In genomic region chr2:26724004-26724750, GRCh38 we compare ENCODE assay signal across 9 cellular contexts. TPM values are rescaled to one million over a fixed set of nuclear protein-coding genes. Genes with fewer than 3 reads are reported as not detected.
A peak's percentile ranks its signal among the peaks of the same experiment; 100 is the strongest.
DNase-seq lines count a peak whose midpoint lies in the region; ATAC-seq and TF ChIP-seq lines count a peak whose summit lies in the region.
"Had no signal": no experiment of that assay in that cellular context is flagged by ENCODE, and none has a peak within 500 bp of the region (broad histone marks: within the 10 kb centered on the region; RNA-seq: fewer than 3 reads in every experiment).

No MANE protein-coding gene starts in this region.

- no peak overlapping the region for H3K4me3 Mint-ChIP-seq in mesothelial cell of epicardium
- H3K4me3 Mint-ChIP-seq in activated CD4-positive, alpha-beta T cell treated with anti-CD3 and anti-CD28 coated beads, Interleukin-2, amount 10 ng/mL, durations not matched to agents 7 days and 5 days = no peak overlapping the region

- 6% methylated on average over 10 to 14 of the region's 14 CpGs for WGBS in aorta, 2 donors

- peak overlapping the region; percentile 85 for H3K27ac Mint-ChIP-seq in mesothelial cell of epicardium
- no peak overlapping the region for H3K27ac Mint-ChIP-seq in activated CD4-positive, alpha-beta T cell treated with anti-CD3 and anti-CD28 coated beads, Interleukin-2, amount 10 ng/mL, durations not matched to agents 7 days and 5 days

- no peaks in the 10 kb centered on the region for H3K27me3 ChIP-seq in aorta (ENCODE audit: control insufficient read depth in 1 of 2, insufficient read depth in 2 of 2, low read length in 1 of 2)

- H3K4me3 ChIP-seq in coronary artery (peak overlapping the region; percentile 26), aorta (ENCODE audit: low read length in 2 of 2) (no peak overlapping the region)

- H3K36me3 ChIP-seq in aorta (ENCODE audit: control insufficient read depth in 1 of 2, insufficient read depth in 2 of 2, low read length in 1 of 2) = no peaks in the 10 kb centered on the region

- H3K4me1 ChIP-seq in aorta (ENCODE audit: control insufficient read depth in 1 of 2, insufficient read depth in 2 of 2, low read length in 2 of 2) = no peaks in the 10 kb centered on the region

- TF ChIP-seq CTCF in coronary artery (IDR thresholded peaks at IDR 0.05) = no peak
- no peak for TF ChIP-seq CTCF in mesothelial cell of epicardium (IDR thresholded peaks at IDR 0.05; ENCODE audit: unreplicated experiment)

- POLR2A ChIA-PET in activated CD4-positive, alpha-beta T cell treated with anti-CD3 and anti-CD28 coated beads, Interleukin-2, amount 10 ng/mL, durations not matched to agents 7 days and 5 days (lab: Charles Lee) = no interaction called here

- no peaks in the 10 kb centered on the region for H3K36me3 Mint-ChIP-seq in mesothelial cell of epicardium
- H3K36me3 Mint-ChIP-seq in activated CD4-positive, alpha-beta T cell treated with anti-CD3 and anti-CD28 coated beads, Interleukin-2, amount 10 ng/mL, durations not matched to agents 7 days and 5 days (ENCODE audit: low read depth) = no peaks in the 10 kb centered on the region

- intact Hi-C loops in aorta (cut with DNase I) = loop anchor here (1.0 to 5.0 kb wide), 2 partner anchors 40 to 42 kb away; no protein-coding TSS in a partner anchor

- peak overlapping the region; percentile 85 to 94 for H3K27ac ChIP-seq in coronary artery
- H3K27ac ChIP-seq in aorta (ENCODE audit: low read depth in 1 of 2, low read length in 2 of 2) = peak overlapping the region; percentile 20 to 76

- DNase-seq in NCI-H2196 (lab: John Stamatoyannopoulos, UW; ENCODE audit: unreplicated experiment) (peak; percentile 27), NCI-H2196 treated with DMSO at 0.1 percent for 48 hours (lab: John Stamatoyannopoulos, UW; ENCODE audit: unreplicated experiment) (no peak), coronary artery (ENCODE audit: low spot score) (peak; percentile 93), mesothelial cell of epicardium (ENCODE audit: low spot score in 2 of 2, unreplicated experiment in 2 of 2) (no peak), aorta (peak; percentile 90 to 95), NCI-H2107 (lab: John Stamatoyannopoulos, UW) (no peak)
- no peak for DNase-seq in activated CD4-positive, alpha-beta T cell treated with anti-CD3 and anti-CD28 coated beads, Interleukin-2, amount 10 ng/mL, durations not matched to agents 7 days and 5 days
- DNase-seq: NCI-H1092 treated with DMSO at 0.1 percent for 48 hours had no signal

- CTCF ChIA-PET in activated CD4-positive, alpha-beta T cell treated with anti-CD3 and anti-CD28 coated beads, Interleukin-2, amount 10 ng/mL, durations not matched to agents 7 days and 5 days (lab: Charles Lee) = no interaction called here

- H3K27me3 Mint-ChIP-seq in mesothelial cell of epicardium (ENCODE audit: low read depth) = no peaks in the 10 kb centered on the region
- peaks cover 7% of the 10 kb centered on the region for H3K27me3 Mint-ChIP-seq in activated CD4-positive, alpha-beta T cell treated with anti-CD3 and anti-CD28 coated beads, Interleukin-2, amount 10 ng/mL, durations not matched to agents 7 days and 5 days

- no peaks in the 10 kb centered on the region for H3K9me3 ChIP-seq in aorta (ENCODE audit: control insufficient read depth, low read length)

- peaks cover 28% of the 10 kb centered on the region for H3K4me1 Mint-ChIP-seq in mesothelial cell of epicardium
- no peaks in the 10 kb centered on the region for H3K4me1 Mint-ChIP-seq in activated CD4-positive, alpha-beta T cell treated with anti-CD3 and anti-CD28 coated beads, Interleukin-2, amount 10 ng/mL, durations not matched to agents 7 days and 5 days

- ATAC-seq in aorta (ENCODE audit: low FRiP score) (peak; percentile 58), GM21786 (IDR thresholded peaks at IDR 0.05; ENCODE audit: unreplicated experiment) (no peak)

- H3K9me3 Mint-ChIP-seq in mesothelial cell of epicardium = no peaks in the 10 kb centered on the region
- no peaks in the 10 kb centered on the region for H3K9me3 Mint-ChIP-seq in activated CD4-positive, alpha-beta T cell treated with anti-CD3 and anti-CD28 coated beads, Interleukin-2, amount 10 ng/mL, durations not matched to agents 7 days and 5 days

RNA-seq across cellular contexts. Expression of gene KCNK3, which starts 31.7 kb away (rescaled TPM):
- 6.3 to 6.9 TPM (median 6.6 TPM) in 3 replicates for total RNA-seq in mesothelial cell of epicardium
- 10 to 100 TPM in 1 of 2 donors, 1 to 10 TPM in 1; 8.7 to 14.7 TPM for total RNA-seq in aorta
- 1 to 10 TPM in 1 of 2 donors, under 1 TPM in 1; 0.63 to 6.5 TPM for polyA plus RNA-seq in aorta
- not detected for total RNA-seq in activated CD4-positive, alpha-beta T cell treated with anti-CD3 and anti-CD28 coated beads, Interleukin-2, amount 10 ng/mL, durations not matched to agents 7 days and 5 days

RNA-seq across cellular contexts. Expression of gene SLC35F6, which starts 39.9 kb away (rescaled TPM):
- total RNA-seq in mesothelial cell of epicardium = 25.2 to 26.8 TPM (median 26.0 TPM) in 3 replicates
- total RNA-seq in aorta = 10 to 100 TPM; 33.2 to 34.6 TPM
- polyA plus RNA-seq in aorta = 1 to 10 TPM; 9.6 to 10.0 TPM
- total RNA-seq in activated CD4-positive, alpha-beta T cell treated with anti-CD3 and anti-CD28 coated beads, Interleukin-2, amount 10 ng/mL, durations not matched to agents 7 days and 5 days = 10 to 100 TPM; 20.2 to 20.6 TPM

Comparison
In these comparisons a context has a peak if more than half of its experiments do, and no peak if none do; other contexts are left out.
1. DNase-seq: peak in NCI-H2196 (single experiment), coronary artery (single experiment) and aorta (2 of 2); none in NCI-H2196 treated with DMSO at 0.1 percent for 48 hours (single experiment), mesothelial cell of epicardium (0 of 2), activated CD4-positive, alpha-beta T cell treated with anti-CD3 and anti-CD28 coated beads, Interleukin-2, amount 10 ng/mL, durations not matched to agents 7 days and 5 days (single experiment) and NCI-H2107 (single experiment).